Comparison of ENCODE assay signal across 12 cellular contexts in genomic region chr12:57226588-57227314, GRCh38. TPM values are rescaled to one million over a fixed set of nuclear protein-coding genes. Genes with fewer than 3 reads are reported as not detected.
DNase-seq lines count a peak whose midpoint lies in the region; ATAC-seq, FAIRE-seq and TF ChIP-seq lines count a peak whose summit lies in the region.
"Had no signal": no experiment of that assay in that cellular context is flagged by ENCODE, and none has a peak within 500 bp of the region (broad histone marks: within the 10 kb centered on the region; RNA-seq: fewer than 3 reads in every experiment).

No MANE protein-coding gene starts in this region.

- peaks cover 60% of the 10 kb centered on the region for H3K4me1 ChIP-seq in OCI-LY7 (ENCODE audit: insufficient read depth, low read length, poor library complexity, severe bottlenecking)
- peaks cover 18% of the 10 kb centered on the region for H3K4me1 ChIP-seq in endothelial cell of umbilical vein (ENCODE audit: control insufficient read depth, extremely low read depth, insufficient read depth, low read length)
- peaks cover 36% of the 10 kb centered on the region for H3K4me1 ChIP-seq in smooth muscle cell (ENCODE audit: low read depth)
- peaks cover 0 to 19% of the 10 kb centered on the region in 2 experiments; a peak in 1 of 4 replicates for H3K4me1 ChIP-seq in SK-N-SH (ENCODE audit: control insufficient read depth in 1 of 2, insufficient read depth in 2 of 2, low read depth in 1 of 2, low read length in 1 of 2)

- H3K4me2 ChIP-seq in OCI-LY7 (ENCODE audit: low read length): peak overlapping the region; percentile 88
- no peak overlapping the region for H3K4me2 ChIP-seq in endothelial cell of umbilical vein (ENCODE audit: insufficient read depth, low read length)
- H3K4me2 ChIP-seq in smooth muscle cell: peak overlapping the region; percentile 84
- no peak overlapping the region for H3K4me2 ChIP-seq in SK-N-SH

- no peaks in the 10 kb centered on the region for H3K9me1 ChIP-seq in endothelial cell of umbilical vein (replicated peaks; ENCODE audit: control insufficient read depth, extremely low read depth, insufficient read depth, low read length)

- no peaks in the 10 kb centered on the region for H3K9me3 ChIP-seq in OCI-LY7 (ENCODE audit: low read length)
- H3K9me3 ChIP-seq in endothelial cell of umbilical vein (replicated peaks; ENCODE audit: control insufficient read depth, insufficient read depth, low read length): no peaks in the 10 kb centered on the region
- no peaks in the 10 kb centered on the region for H3K9me3 ChIP-seq in smooth muscle cell (replicated peaks; ENCODE audit: low read depth)
- no peaks in the 10 kb centered on the region for H3K9me3 ChIP-seq in SK-N-SH
- H3K9me3 ChIP-seq: heart left ventricle had no signal

- no peak for TF ChIP-seq EP300 in SK-N-SH (IDR thresholded peaks at IDR 0.05; ENCODE audit: borderline replicate concordance in 1 of 2, low read depth in 1 of 2, low read length in 1 of 2)

- CTCF ChIA-PET in OCI-LY7 (lab: Charles Lee; ENCODE audit: unreplicated experiment) (interaction anchor here (0.6 to 1.2 kb wide), 4 partner anchors 11 to 16 kb away, joined by 3 to 4 read pairs (median 4); no protein-coding TSS in a partner anchor), endothelial cell of umbilical vein (lab: Charles Lee) (interaction anchor here (0.7 to 5.3 kb wide), 6 partner anchors 10 to 16 kb away, joined by 3 to 50 read pairs (median 6); a partner anchor contains a TSS), SK-N-SH (lab: Yijun Ruan, JAX) (interaction anchor here (0.8 to 31.5 kb wide), 6 partner anchors 14 to 232 kb away, joined by 3 to 937 read pairs (median 5); partner anchors contain the start of genes GLI1, INHBE and NXPH4)

- dilution Hi-C loops in endothelial cell of umbilical vein (cut with MboI; ENCODE audit: extremely low pct_ligation_motif_present, low sequenced_read_pairs): no loop called here

- TF ChIP-seq CTCF in OCI-LY7 (conservative IDR thresholded peaks at IDR 0.05; ENCODE audit: low read length) (no peak), endothelial cell of umbilical vein (IDR thresholded peaks at IDR 0.05; ENCODE audit: extremely low read depth in 1 of 2, insufficient read depth in 1 of 2, low read depth in 1 of 2, low read length in 2 of 2) (no peak), smooth muscle cell (IDR thresholded peaks at IDR 0.05; ENCODE audit: borderline replicate concordance, insufficient read depth, poor library complexity, severe bottlenecking) (no peak), SK-N-SH (IDR thresholded peaks at IDR 0.05) (no peak)

- no peaks in the 10 kb centered on the region for H3K9me2 ChIP-seq in OCI-LY7 (ENCODE audit: insufficient read depth, low read length)
- H3K9me2 ChIP-seq in SK-N-SH: no peaks in the 10 kb centered on the region

- FAIRE-seq in endothelial cell of umbilical vein (lab: Jason Lieb, UNC): no peak

- H3F3A ChIP-seq in smooth muscle cell (ENCODE audit: low read depth): peaks cover 16% of the 10 kb centered on the region
- no peaks in the 10 kb centered on the region for H3F3A ChIP-seq in SK-N-SH (replicated peaks; ENCODE audit: insufficient read depth)

- no peaks in the 10 kb centered on the region for H3K9me3 Mint-ChIP-seq in activated T-cell treated with anti-CD3 and anti-CD28 coated beads, Interleukin-2, amount 50 U/mL, for 4 hours

- no peak for TF ChIP-seq RAD21 in SK-N-SH (IDR thresholded peaks at IDR 0.05; ENCODE audit: low read length)

- H3K27me3 Mint-ChIP-seq in activated T-cell treated with anti-CD3 and anti-CD28 coated beads, Interleukin-2, amount 50 U/mL, for 4 hours (ENCODE audit: low read depth): peaks cover 53% of the 10 kb centered on the region

- POLR2A ChIA-PET in OCI-LY7 (lab: Charles Lee) (interaction anchor here (0.7 to 3.1 kb wide), 7 partner anchors 9 to 288 kb away, joined by 3 to 19 read pairs (median 7); partner anchors contain the start of gene NXPH4), endothelial cell of umbilical vein (lab: Charles Lee) (interaction anchor here (0.7 kb wide), 1 partner anchor 11 kb away, joined by 4 read pairs; no protein-coding TSS in a partner anchor), SK-N-SH (lab: Yijun Ruan, JAX) (interaction anchor here (0.9 to 2.0 kb wide), 3 partner anchors 13 to 294 kb away, joined by 3 to 9 read pairs (median 3); no protein-coding TSS in a partner anchor)

- intact Hi-C loops in OCI-LY7 (cut with micrococcal nuclease; ENCODE audit: unreplicated experiment) (no loop called here), endothelial cell of umbilical vein (cut with micrococcal nuclease) (no loop called here)

- H3K36me3 ChIP-seq in OCI-LY7 (ENCODE audit: insufficient read depth, low read length) (peaks cover 16% of the 10 kb centered on the region), endothelial cell of umbilical vein (ENCODE audit: control insufficient read depth in 2 of 2, extremely low read depth in 1 of 2, insufficient read depth in 2 of 2, low read length in 2 of 2) (peaks cover 0 to 4% of the 10 kb centered on the region in 2 experiments), smooth muscle cell (ENCODE audit: low read depth) (no peaks in the 10 kb centered on the region), SK-N-SH (replicated peaks in 1 of 2; ENCODE audit: control insufficient read depth in 1 of 2, insufficient read depth in 2 of 2, low read length in 1 of 2) (peaks cover 3 to 5% of the 10 kb centered on the region in 2 experiments)

- peak overlapping the region; percentile 65 for H2AFZ ChIP-seq in OCI-LY7 (ENCODE audit: low read length)
- no peak overlapping the region for H2AFZ ChIP-seq in endothelial cell of umbilical vein (ENCODE audit: low read depth, low read length)
- no peak overlapping the region for H2AFZ ChIP-seq in smooth muscle cell (ENCODE audit: low read depth)
- H2AFZ ChIP-seq in SK-N-SH (ENCODE audit: low read depth): no peak overlapping the region

- H4K20me1 ChIP-seq in OCI-LY7 (ENCODE audit: insufficient read depth, low read length) (peaks cover 6% of the 10 kb centered on the region; the same call in 1 of the 2 replicates), endothelial cell of umbilical vein (replicated peaks; ENCODE audit: control insufficient read depth, extremely low read depth, insufficient read depth, low read length) (no peaks in the 10 kb centered on the region), smooth muscle cell (ENCODE audit: low read depth) (peaks cover 14% of the 10 kb centered on the region), SK-N-SH (ENCODE audit: insufficient read depth) (no peaks in the 10 kb centered on the region)

- peaks cover 22% of the 10 kb centered on the region for H3K36me3 Mint-ChIP-seq in activated T-cell treated with anti-CD3 and anti-CD28 coated beads, Interleukin-2, amount 50 U/mL, for 4 hours (ENCODE audit: insufficient read depth)

- H3K9ac ChIP-seq in endothelial cell of umbilical vein (replicated peaks; ENCODE audit: extremely low read depth, insufficient read depth, low read length) (no peak overlapping the region), smooth muscle cell (ENCODE audit: low read depth) (no peak overlapping the region), SK-N-SH (no peak overlapping the region)

- H3K4me1 Mint-ChIP-seq in activated T-cell treated with anti-CD3 and anti-CD28 coated beads, Interleukin-2, amount 50 U/mL, for 4 hours (ENCODE audit: low read depth): peaks cover 55% of the 10 kb centered on the region

- BruUV-seq in OCI-LY7 (replicated peaks; lab: Mats Ljungman, UMichigan) (no TSS peak), endothelial cell of umbilical vein (replicated peaks; lab: Mats Ljungman, UMichigan) (no TSS peak)

- H3K27me3 ChIP-seq in endothelial cell of umbilical vein (ENCODE audit: control insufficient read depth in 2 of 2, insufficient read depth in 2 of 2, low read length in 2 of 2) (peaks cover 43 to 46% of the 10 kb centered on the region in 2 experiments), smooth muscle cell (ENCODE audit: low read depth) (peaks cover 43% of the 10 kb centered on the region), SK-N-SH (ENCODE audit: insufficient read depth) (peaks cover 3% of the 10 kb centered on the region; the same call in 1 of the 2 replicates)

- H3K79me2 ChIP-seq in OCI-LY7 (ENCODE audit: insufficient read depth, low read depth, low read length): peaks cover 22% of the 10 kb centered on the region
- H3K79me2 ChIP-seq in endothelial cell of umbilical vein (ENCODE audit: control insufficient read depth, insufficient read depth, low read length): peaks cover 21% of the 10 kb centered on the region
- H3K79me2 ChIP-seq in smooth muscle cell (ENCODE audit: low read depth): peaks cover 13% of the 10 kb centered on the region
- peaks cover 23% of the 10 kb centered on the region for H3K79me2 ChIP-seq in SK-N-SH (ENCODE audit: insufficient read depth)

- no peak for DNase-seq in activated T-cell treated with anti-CD3 and anti-CD28 coated beads, Interleukin-2, amount 50 U/mL, for 4 hours
- DNase-seq in activated T-cell treated with anti-CD3 and anti-CD28 coated beads for 4 hours (no peak), OCI-LY7 (ENCODE audit: low spot score) (peak; percentile 47), endothelial cell of umbilical vein (ENCODE audit: low read depth, low spot score) (no peak), smooth muscle cell (lab: John Stamatoyannopoulos, UW; ENCODE audit: unreplicated experiment) (no peak), SK-N-SH (no peak), HPDE6-E6E7 (ENCODE audit: extremely low spot score) (no peak)
- DNase-seq: activated CD4-positive, alpha-beta T cell treated with anti-CD3 and anti-CD28 coated beads for 1 hour; C1 segment of cervical spinal cord had no signal

- no peak for TF ChIP-seq POLR2A in endothelial cell of umbilical vein (IDR thresholded peaks at IDR 0.05; ENCODE audit: low read depth, low read length)

- H3K27ac ChIP-seq in OCI-LY7 (ENCODE audit: low read depth, low read length, poor library complexity, severe bottlenecking) (peak overlapping the region; percentile 36), endothelial cell of umbilical vein (ENCODE audit: insufficient read depth, low read depth, low read length) (no peak overlapping the region), smooth muscle cell (ENCODE audit: low read depth) (no peak overlapping the region), SK-N-SH (ENCODE audit: low read depth in 2 of 2, low read length in 1 of 2) (no peak overlapping the region)
- H3K27ac ChIP-seq: heart left ventricle had no signal

- peak overlapping the region; percentile 43 for H3K4me3 Mint-ChIP-seq in activated T-cell treated with anti-CD3 and anti-CD28 coated beads, Interleukin-2, amount 50 U/mL, for 4 hours

- 10% methylated on average over 18 of the region's 35 CpGs for WGBS in smooth muscle cell (ENCODE audit: low lambda C conversion rate)
- 67% methylated on average over 25 of the region's 35 CpGs for WGBS in SK-N-SH (ENCODE audit: low lambda C conversion rate)

- no peak for ATAC-seq in activated T-cell treated with anti-CD3 and anti-CD28 coated beads, Interleukin-2, amount 50 U/mL, for 4 hours
- ATAC-seq in GM21423 (IDR thresholded peaks at IDR 0.05; ENCODE audit: unreplicated experiment): no peak
- ATAC-seq: heart left ventricle, PC-3 had no signal

- peak overlapping the region; percentile 56 for H3K4me3 ChIP-seq in OCI-LY7 (ENCODE audit: low read depth, low read length, poor library complexity, severe bottlenecking)
- no peak overlapping the region for H3K4me3 ChIP-seq in endothelial cell of umbilical vein (replicated peaks in 1 of 3; ENCODE audit: insufficient read depth in 1 of 3, low read depth in 1 of 3, low read length in 3 of 3)
- H3K4me3 ChIP-seq in smooth muscle cell: peak overlapping the region; percentile 41
- H3K4me3 ChIP-seq in SK-N-SH (ENCODE audit: low read depth in 2 of 2, low read length in 1 of 2): no peak overlapping the region

RNA-seq across cellular contexts. Expression of gene SHMT2, which starts 2.8 kb away (rescaled TPM):
- total RNA-seq in activated T-cell treated with anti-CD3 and anti-CD28 coated beads, Interleukin-2, amount 50 U/mL, for 4 hours: 100 to 1,000 TPM; 373 to 414 (median 383) TPM
- total RNA-seq in OCI-LY7 (2014; rRNA removed; shearing (Covaris generic)): 394 and 400 TPM in 2 replicates
- 415 and 438 TPM in 2 replicates for total RNA-seq in OCI-LY7 (2022)
- 148 and 155 TPM in 2 replicates for total RNA-seq in endothelial cell of umbilical vein
- polyA plus RNA-seq in endothelial cell of umbilical vein: 243 and 287 TPM in 2 replicates
- 200 and 222 TPM in 2 replicates for polyA plus RNA-seq in endothelial cell of umbilical vein (2011; cell fraction: cytosol; rRNA removed)
- 221 and 233 TPM in 2 replicates for polyA plus RNA-seq in endothelial cell of umbilical vein (2011; cell fraction: nucleus; rRNA removed)
- polyA plus RNA-seq in endothelial cell of umbilical vein (2012): 126 and 146 TPM in 2 replicates
- 158 and 166 TPM in 2 replicates for polyA minus RNA-seq in endothelial cell of umbilical vein
- 225 TPM for polyA minus RNA-seq in endothelial cell of umbilical vein (2011; cell fraction: cytosol; rRNA and poly(A)+ RNA removed)
- polyA minus RNA-seq in endothelial cell of umbilical vein (2011; cell fraction: nucleus; rRNA and poly(A)+ RNA removed): 89.4 and 105 TPM in 2 replicates
- total RNA-seq in smooth muscle cell: 82.1 and 117 TPM in 2 replicates
- 107 TPM in 2 replicates for polyA plus RNA-seq in smooth muscle cell
- polyA plus RNA-seq in SK-N-SH (2012; rRNA removed): 181 and 204 TPM in 2 replicates
- 86.1 and 133 TPM in 2 replicates for polyA plus RNA-seq in SK-N-SH (2012; cell fraction: cytosol; rRNA removed)
- 206 and 207 TPM in 2 replicates for polyA plus RNA-seq in SK-N-SH (2012; cell fraction: nucleus; rRNA removed)

RNA-seq across cellular contexts. Expression of gene NXPH4, which starts 10.2 kb away (rescaled TPM):
- under 1 TPM in 2 of 3 donors, not detected in 1; 0.20 to 0.24 TPM for total RNA-seq in activated T-cell treated with anti-CD3 and anti-CD28 coated beads, Interleukin-2, amount 50 U/mL, for 4 hours
- 4.7 and 5.3 TPM in 2 replicates for total RNA-seq in OCI-LY7 (2014; rRNA removed; shearing (Covaris generic))
- total RNA-seq in OCI-LY7 (2022): 9.8 and 10.5 TPM in 2 replicates
- not detected in 2 replicates for total RNA-seq in endothelial cell of umbilical vein
- polyA plus RNA-seq in endothelial cell of umbilical vein: 0.07 TPM in 1 of 2 replicates, not detected in the other
- polyA plus RNA-seq in endothelial cell of umbilical vein (2011; cell fraction: cytosol; rRNA removed): 0.04 and 0.06 TPM in 2 replicates
- not detected in 2 replicates for polyA plus RNA-seq in endothelial cell of umbilical vein (2011; cell fraction: nucleus; rRNA removed)
- polyA plus RNA-seq in endothelial cell of umbilical vein (2012): not detected in 2 replicates
- polyA minus RNA-seq in endothelial cell of umbilical vein: 0.11 TPM in 1 of 2 replicates, not detected in the other
- 2.8 TPM for polyA minus RNA-seq in endothelial cell of umbilical vein (2011; cell fraction: cytosol; rRNA and poly(A)+ RNA removed)
- not detected in 2 replicates for polyA minus RNA-seq in endothelial cell of umbilical vein (2011; cell fraction: nucleus; rRNA and poly(A)+ RNA removed)
- 1.6 and 3.9 TPM in 2 replicates for total RNA-seq in smooth muscle cell
- polyA plus RNA-seq in smooth muscle cell: 8.5 and 10.7 TPM in 2 replicates
- 0.18 and 0.31 TPM in 2 replicates for polyA plus RNA-seq in SK-N-SH (2012; rRNA removed)
- 0.12 and 0.24 TPM in 2 replicates for polyA plus RNA-seq in SK-N-SH (2012; cell fraction: cytosol; rRNA removed)
- 0.25 and 0.45 TPM in 2 replicates for polyA plus RNA-seq in SK-N-SH (2012; cell fraction: nucleus; rRNA removed)

RNA-seq across cellular contexts. Expression of gene STAC3, which starts 24.2 kb away (rescaled TPM):
- 1 to 10 TPM; 1.4 to 2.2 (median 1.7) TPM for total RNA-seq in activated T-cell treated with anti-CD3 and anti-CD28 coated beads, Interleukin-2, amount 50 U/mL, for 4 hours
- total RNA-seq in OCI-LY7 (2014; rRNA removed; shearing (Covaris generic)): 1.4 and 2.5 TPM in 2 replicates
- total RNA-seq in OCI-LY7 (2022) (6.8 and 7.7 TPM in 2 replicates), endothelial cell of umbilical vein (0.55 and 1.0 TPM in 2 replicates), smooth muscle cell (1.4 TPM in 1 of 2 replicates, not detected in the other)
- polyA plus RNA-seq in endothelial cell of umbilical vein (0.08 and 0.36 TPM in 2 replicates), smooth muscle cell (not detected in 2 replicates), SK-N-SH (2012; rRNA removed) (0.63 and 0.76 TPM in 2 replicates)
- 0.18 and 0.35 TPM in 2 replicates for polyA plus RNA-seq in endothelial cell of umbilical vein (2011; cell fraction: cytosol; rRNA removed)
- polyA plus RNA-seq in endothelial cell of umbilical vein (2011; cell fraction: nucleus; rRNA removed): 1.6 and 2.2 TPM in 2 replicates
- polyA plus RNA-seq in endothelial cell of umbilical vein (2012): 0.60 TPM in 2 replicates
- not detected in 2 replicates for polyA minus RNA-seq in endothelial cell of umbilical vein
- not detected for polyA minus RNA-seq in endothelial cell of umbilical vein (2011; cell fraction: cytosol; rRNA and poly(A)+ RNA removed)
- polyA minus RNA-seq in endothelial cell of umbilical vein (2011; cell fraction: nucleus; rRNA and poly(A)+ RNA removed): 1.4 and 1.6 TPM in 2 replicates
- polyA plus RNA-seq in SK-N-SH (2012; cell fraction: cytosol; rRNA removed): 0.38 and 0.51 TPM in 2 replicates
- 5.4 and 7.1 TPM in 2 replicates for polyA plus RNA-seq in SK-N-SH (2012; cell fraction: nucleus; rRNA removed)

Comparison
In these comparisons a context has a peak if more than half of its experiments do, and no peak if none do; other contexts are left out.
1. H3K4me2 ChIP-seq: peak in OCI-LY7 (single experiment) and smooth muscle cell (single experiment); none in endothelial cell of umbilical vein (single experiment) and SK-N-SH (single experiment).
2. H3K4me3 ChIP-seq: peak in OCI-LY7 (single experiment) and smooth muscle cell (single experiment); none in endothelial cell of umbilical vein (0 of 3) and SK-N-SH (0 of 2).